9 cellular contexts compared by ENCODE assay signal in genomic region chr10:71985542-71986250, GRCh38. TPM values are rescaled to one million over a fixed set of nuclear protein-coding genes. Genes with fewer than 3 reads are reported as not detected.
DNase-seq lines count a peak whose midpoint lies in the region; ATAC-seq and TF ChIP-seq lines count a peak whose summit lies in the region.
"Had no signal": no experiment of that assay in that cellular context is flagged by ENCODE, and none has a peak within 500 bp of the region (broad histone marks: within the 10 kb centered on the region; RNA-seq: fewer than 3 reads in every experiment).

No MANE protein-coding gene starts in this region.

- H3K4me3 ChIP-seq in dorsolateral prefrontal cortex (no peak overlapping the region), osteoblast (ENCODE audit: insufficient read depth, low read length) (peak overlapping the region; percentile 6)

- peaks cover 53% of the 10 kb centered on the region for H4K20me1 ChIP-seq in osteoblast (ENCODE audit: insufficient read depth, low read length)

- H3K4me2 ChIP-seq in osteoblast (ENCODE audit: insufficient read depth, low read length) = peak overlapping the region; percentile 54

- H3K27ac ChIP-seq in dorsolateral prefrontal cortex (peak overlapping the region; percentile 82 to 100 (median 96)), osteoblast (ENCODE audit: low read depth, low read length) (peak overlapping the region; percentile 82)

- TF ChIP-seq CTCF in dorsolateral prefrontal cortex (IDR thresholded peaks at IDR 0.05 in 54 of 56, conservative IDR thresholded peaks at IDR 0.05 in 2 of 56; ENCODE audit: low read depth in 1 of 56, partially characterized antibody in 56 of 56) (peak in 1 of 56 donors; percentile 9), osteoblast (IDR thresholded peaks at IDR 0.05; ENCODE audit: extremely low read depth, low read depth, low read length) (peak; percentile 15)

- H3K9me3 ChIP-seq in osteoblast (ENCODE audit: low read depth, low read length) = no peaks in the 10 kb centered on the region

- peaks cover 5% of the 10 kb centered on the region for H3K36me3 ChIP-seq in osteoblast (ENCODE audit: insufficient read depth, low read length)

- ATAC-seq in HG02981 (IDR thresholded peaks at IDR 0.05; ENCODE audit: unreplicated experiment) (peak; percentile 56), GM21515 (IDR thresholded peaks at IDR 0.05; ENCODE audit: unreplicated experiment) (no peak)

- H3K79me2 ChIP-seq in osteoblast (ENCODE audit: insufficient read depth, low read length) = peaks cover 94% of the 10 kb centered on the region

- DNase-seq in CD1c-positive myeloid dendritic cell (ENCODE audit: extremely low spot score) (peak; percentile 92), dorsolateral prefrontal cortex (no peak), osteoblast (ENCODE audit: insufficient read length, low spot score, missing footprints) (peak; percentile 91), NAMALWA (ENCODE audit: low spot score) (no peak), retina (no peak), OCI-M1 (lab: John Stamatoyannopoulos, UW) (no peak)
- DNase-seq: hippocampal formation had no signal

- peaks cover 66% of the 10 kb centered on the region for H3K4me1 ChIP-seq in osteoblast (ENCODE audit: insufficient read depth, low read length)

- intact Hi-C loops in dorsolateral prefrontal cortex (cut with DNase I) = no loop called here

- H3K27me3 ChIP-seq in dorsolateral prefrontal cortex (no peaks in the 10 kb centered on the region), osteoblast (ENCODE audit: insufficient read depth, low read length) (no peaks in the 10 kb centered on the region)

- no peak overlapping the region for H2AFZ ChIP-seq in osteoblast (ENCODE audit: low read length)

RNA-seq across cellular contexts. Expression of gene CHST3, which starts 21.5 kb away (rescaled TPM):
- 10 to 100 TPM in 108 of 120 experiments, 1 to 10 TPM in 12; 7.0 to 62.9 (median 19.6) TPM for total RNA-seq in dorsolateral prefrontal cortex
- 39.5 and 43.1 TPM in 2 replicates for total RNA-seq in osteoblast

Comparison
In these comparisons a context has a peak if more than half of its experiments do, and no peak if none do; other contexts are left out.
1. DNase-seq: peak in CD1c-positive myeloid dendritic cell (single experiment) and osteoblast (single experiment); none in dorsolateral prefrontal cortex (0 of 10), NAMALWA (single experiment), retina (single experiment) and OCI-M1 (single experiment).